In genomic region chr1:47785561-47786271, GRCh38 we compare ENCODE assay signal across 10 cellular contexts.
A peak's percentile ranks its signal among the peaks of the same experiment; 100 is the strongest.
DNase-seq lines count a peak whose midpoint lies in the region; ATAC-seq and TF ChIP-seq lines count a peak whose summit lies in the region.
"Had no signal": no experiment of that assay in that cellular context is flagged by ENCODE, and none has a peak within 500 bp of the region (broad histone marks: within the 10 kb centered on the region; RNA-seq: fewer than 3 reads in every experiment).

No MANE protein-coding gene starts in this region.

- H3K27ac ChIP-seq in WERI-Rb-1 (no peak overlapping the region), heart right ventricle (peak overlapping the region in 3 of 10 donors; percentile 0 to 24 (median 4))

- CTCF ChIA-PET in HEK293T (lab: Yijun Ruan, JAX): interaction anchor here (0.7 kb wide), 1 partner anchor 11 kb away, joined by 3 read pairs; no protein-coding TSS in a partner anchor

- H3K4me3 ChIP-seq in WERI-Rb-1 (ENCODE audit: low read depth, low read length) (no peak overlapping the region), heart right ventricle (no peak overlapping the region)

- H3K27me3 ChIP-seq in WERI-Rb-1 (ENCODE audit: insufficient read depth, low read depth, severe bottlenecking) (no peaks in the 10 kb centered on the region), heart right ventricle (no peaks in the 10 kb centered on the region)

- H3K36me3 ChIP-seq in WERI-Rb-1: no peaks in the 10 kb centered on the region
- no peaks in the 10 kb centered on the region for H3K36me3 ChIP-seq in heart right ventricle

- DNase-seq in HEK293T (ENCODE audit: extremely low spot score) (peak; percentile 34), WERI-Rb-1 (peak; percentile 42), heart right ventricle (peak; percentile 44 to 45), osteocyte (ENCODE audit: extremely low spot score, unreplicated experiment) (no peak), AML-193 (lab: John Stamatoyannopoulos, UW) (no peak), NCI-H226 (no peak), NCI-H1930 (lab: John Stamatoyannopoulos, UW) (no peak)
- DNase-seq: activated CD8-positive, alpha-beta memory T cell treated with anti-CD3 and anti-CD28 coated beads, Interleukin-2, amount 50 U/mL, for 4 hours; NCI-H524 treated with DMSO at 0.1 percent for 48 hours had no signal

- H3K9me3 ChIP-seq in WERI-Rb-1 (ENCODE audit: severe bottlenecking) (no peaks in the 10 kb centered on the region), heart right ventricle (no peaks in the 10 kb centered on the region)

- H3K4me1 Mint-ChIP-seq in osteocyte (ENCODE audit: unreplicated experiment): no peaks in the 10 kb centered on the region

- H3K36me3 Mint-ChIP-seq in osteocyte (ENCODE audit: unreplicated experiment): no peaks in the 10 kb centered on the region

- H3K27ac Mint-ChIP-seq in osteocyte (ENCODE audit: unreplicated experiment): no peak overlapping the region

- 78 to 80% methylated on average over 10 of the region's 10 CpGs for WGBS in heart right ventricle, 2 donors

- H3K9me3 Mint-ChIP-seq in osteocyte (ENCODE audit: unreplicated experiment): no peaks in the 10 kb centered on the region

- peaks cover 25% of the 10 kb centered on the region for H3K27me3 Mint-ChIP-seq in osteocyte (ENCODE audit: unreplicated experiment)

- H3K4me1 ChIP-seq in heart right ventricle: peaks cover 3 to 52% (median 32%) of the 10 kb centered on the region in 9 donors

- POLR2A ChIA-PET in HEK293T (lab: Yijun Ruan, JAX): no interaction called here

- ATAC-seq in heart right ventricle: peak; percentile 66 to 84 (median 80)
- no peak for ATAC-seq in GM18868 (IDR thresholded peaks at IDR 0.05; ENCODE audit: unreplicated experiment)

- H3K4me3 Mint-ChIP-seq in osteocyte (ENCODE audit: unreplicated experiment): no peak overlapping the region

- TF ChIP-seq CTCF in WERI-Rb-1 (IDR thresholded peaks at IDR 0.05; ENCODE audit: low read depth, low read length): peak; percentile 90
- peak in 8 of 9 donors; percentile 10 to 65 (median 46) for TF ChIP-seq CTCF in heart right ventricle (IDR thresholded peaks at IDR 0.05)
- peak; percentile 27 for TF ChIP-seq CTCF in osteocyte (IDR thresholded peaks at IDR 0.05)

- intact Hi-C loops in heart right ventricle (cut with DNase I): loop anchor here in 5 of 10 donors (5.0 to 10.0 kb wide), 5 partner anchors 149 to 277 kb away; partner anchors contain the start of gene TRABD2B (in 4 of the 5)

TF ChIP-seq in HEK293T, 16 proteins besides CTCF, POLR2A, EP300 and RAD21:
- no peak for TF ChIP-seq ELF4 (IDR thresholded peaks at IDR 0.05)
- TF ChIP-seq PKNOX1 (IDR thresholded peaks at IDR 0.05): peak; percentile 63; the same call in 1 of the 2 replicates
- TF ChIP-seq LEF1 (IDR thresholded peaks at IDR 0.05; ENCODE audit: borderline replicate concordance): no peak
- TF ChIP-seq CTBP1 (IDR thresholded peaks at IDR 0.05; ENCODE audit: borderline replicate concordance): no peak
TF ChIP-seq in HEK293T: peak in this region for 1.

Comparison
In these comparisons a context has a peak if more than half of its experiments do, and no peak if none do; other contexts are left out.
1. DNase-seq: peak in HEK293T (single experiment), WERI-Rb-1 (single experiment) and heart right ventricle (2 of 2); none in osteocyte (single experiment), AML-193 (0 of 2), NCI-H226 (single experiment) and NCI-H1930 (0 of 2).
2. CTCF ChIP-seq: peak in every context shown above with its lines; median percentile 90 in WERI-Rb-1; 46 in heart right ventricle; 27 in osteocyte.